Comparison of ENCODE assay signal across 32 cellular contexts in the genomic region with DNA sequence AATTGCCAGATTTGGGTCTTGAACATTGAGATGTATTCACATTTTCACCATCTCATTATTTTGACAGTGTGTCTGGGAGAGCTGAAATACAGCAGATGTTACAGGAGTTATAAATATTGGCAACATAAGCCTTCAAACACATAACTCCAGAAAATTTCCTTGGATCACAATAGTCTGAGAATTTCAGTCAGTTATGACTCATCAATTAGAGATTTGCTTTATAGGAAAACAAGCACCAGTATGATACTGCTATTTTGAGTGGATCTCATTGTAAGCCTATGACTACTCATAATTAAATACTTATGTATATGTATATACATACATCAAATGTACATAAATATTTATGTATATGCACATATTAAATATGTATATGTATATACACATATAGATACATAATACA.
DNase-seq lines count a peak whose midpoint lies in the region; ATAC-seq, FAIRE-seq and TF ChIP-seq lines count a peak whose summit lies in the region.
"Had no signal": no experiment of that assay in that cellular context is flagged by ENCODE, and none has a peak within 500 bp of the region (broad histone marks: within the 10 kb centered on the region; RNA-seq: fewer than 3 reads in every experiment).

No MANE protein-coding gene starts in this region.

- CTCF ChIA-PET in A673 (lab: Charles Lee): no interaction called here

- H3K9me3 ChIP-seq in A673 (ENCODE audit: low read depth, low read length, poor library complexity, severe bottlenecking) (peaks cover 4% of the 10 kb centered on the region), astrocyte (ENCODE audit: insufficient read depth, low read depth, low read length) (no peaks in the 10 kb centered on the region)
- H3K9me3 ChIP-seq: BE2C, MG63, ovary, right atrium auricular region had no signal

- ATAC-seq in GM21576 (IDR thresholded peaks at IDR 0.05; ENCODE audit: unreplicated experiment): no peak
- ATAC-seq: activated CD4-positive, alpha-beta T cell treated with anti-CD3 and anti-CD28 coated beads for 36 hours; activated CD8-positive, alpha-beta T cell treated with anti-CD3 and anti-CD28 coated beads, Interleukin-2, amount 10 ng/mL, durations not matched to agents 7 days and 5 days; foreskin keratinocyte; heart right ventricle; K562; Right ventricle myocardium inferior had no signal

- peaks cover 4% of the 10 kb centered on the region for H3K9me3 Mint-ChIP-seq in astrocyte (ENCODE audit: unreplicated experiment)
- H3K9me3 Mint-ChIP-seq: nephron progenitor cell had no signal

- H3K9ac ChIP-seq in astrocyte (ENCODE audit: low read length): no peak overlapping the region

- H3K27me3 Mint-ChIP-seq in astrocyte (ENCODE audit: low read depth, unreplicated experiment): peaks cover under 1% of the 10 kb centered on the region
- H3K27me3 Mint-ChIP-seq: activated CD4-positive, alpha-beta T cell treated with anti-CD3 and anti-CD28 coated beads for 36 hours; brain had no signal

- no peak overlapping the region for H3K4me3 ChIP-seq in A673 (ENCODE audit: low read depth, low read length, poor library complexity, severe bottlenecking)
- H3K4me3 ChIP-seq in astrocyte (ENCODE audit: insufficient read depth, low read depth, low read length): no peak overlapping the region
- H3K4me3 ChIP-seq: heart right ventricle, K562, MG63, ovary, right atrium auricular region, spleen had no signal

- no peaks in the 10 kb centered on the region for H3K36me3 Mint-ChIP-seq in astrocyte (ENCODE audit: low read depth, unreplicated experiment)
- H3K36me3 Mint-ChIP-seq: brain had no signal

- POLR2A ChIA-PET in A673 (lab: Charles Lee; ENCODE audit: low non-redundant PET): no interaction called here

- BruUV-seq in A673 (replicated peaks; lab: Mats Ljungman, UMichigan): no TSS peak

- no peak overlapping the region for H3K4me3 Mint-ChIP-seq in astrocyte (ENCODE audit: unreplicated experiment)
- H3K4me3 Mint-ChIP-seq: activated CD4-positive, alpha-beta T cell treated with anti-CD3 and anti-CD28 coated beads for 36 hours; activated CD8-positive, alpha-beta T cell treated with anti-CD3 and anti-CD28 coated beads, Interleukin-2, amount 10 ng/mL, durations not matched to agents 7 days and 5 days; brain; nephron progenitor cell had no signal

- no peak for TF ChIP-seq CTCF in A673 (conservative IDR thresholded peaks at IDR 0.05; ENCODE audit: low read depth, low read length)
- no peak for TF ChIP-seq CTCF in astrocyte (IDR thresholded peaks at IDR 0.05; ENCODE audit: insufficient read depth, low read depth, low read length)

- H3K36me3 ChIP-seq in A673 (ENCODE audit: insufficient read depth, low read length, poor library complexity, severe bottlenecking): no peaks in the 10 kb centered on the region
- H3K36me3 ChIP-seq in astrocyte (ENCODE audit: insufficient read depth, low read length): no peaks in the 10 kb centered on the region
- H3K36me3 ChIP-seq: BE2C, heart right ventricle, MG63, ovary, right atrium auricular region, spleen had no signal

- peak; percentile 29 for DNase-seq in A673 (ENCODE audit: low spot score)
- DNase-seq in NCI-H1694 treated with DMSO at 0.1 percent for 48 hours (lab: John Stamatoyannopoulos, UW): peak; percentile 8
- DNase-seq in astrocyte (ENCODE audit: low read depth): peak; percentile 16
- DNase-seq in foreskin melanocyte: peak; percentile 44
- DNase-seq in Ammon's horn (ENCODE audit: low spot score): no peak
- no peak for DNase-seq in HK-2 (ENCODE audit: unreplicated experiment)
- no peak for DNase-seq in GM19240 (ENCODE audit: insufficient read length, low spot score)
- DNase-seq: activated CD4-positive, alpha-beta T cell treated with anti-CD3 and anti-CD28 coated beads for 36 hours; activated CD8-positive, alpha-beta T cell treated with anti-CD3 and anti-CD28 coated beads, Interleukin-2, amount 10 ng/mL, durations not matched to agents 7 days and 5 days; activated gamma-delta T cell; BE2C; COR-L47; DND-41; effector CD8-positive, alpha-beta T cell; erythroblast; GOT3; heart right ventricle; MG63; NCI-H1105 treated with DMSO at 0.1 percent for 48 hours; NCI-H2029 treated with DMSO at 0.1 percent for 48 hours; NCI-H345; nephron progenitor cell; ovary; spleen; stimulated activated CD4-positive, alpha-beta T cell treated with anti-CD3 and anti-CD28 coated beads, Interleukin-2, amount 100 ng/mL, for 48 hours; trophoblast cell had no signal

- no peak for FAIRE-seq in astrocyte (lab: Jason Lieb, UNC)
- FAIRE-seq: K562 had no signal

- H3K27me3 ChIP-seq in A673 (replicated peaks; ENCODE audit: insufficient read depth, low read depth, low read length, poor library complexity) (no peaks in the 10 kb centered on the region), astrocyte (ENCODE audit: insufficient read depth, low read length) (no peaks in the 10 kb centered on the region)
- H3K27me3 ChIP-seq: BE2C, foreskin keratinocyte, heart right ventricle, MG63, ovary, right atrium auricular region, spleen had no signal

- peak overlapping the region; percentile 33 for H2AFZ ChIP-seq in astrocyte (ENCODE audit: low read depth, low read length)

- no peak overlapping the region for H3K27ac Mint-ChIP-seq in astrocyte (ENCODE audit: unreplicated experiment)
- H3K27ac Mint-ChIP-seq: activated CD4-positive, alpha-beta T cell treated with anti-CD3 and anti-CD28 coated beads for 36 hours; activated CD8-positive, alpha-beta T cell treated with anti-CD3 and anti-CD28 coated beads, Interleukin-2, amount 10 ng/mL, durations not matched to agents 7 days and 5 days; brain; nephron progenitor cell had no signal

- H3K4me1 Mint-ChIP-seq in astrocyte (ENCODE audit: low read depth, unreplicated experiment): peaks cover 21% of the 10 kb centered on the region
- H3K4me1 Mint-ChIP-seq: activated CD4-positive, alpha-beta T cell treated with anti-CD3 and anti-CD28 coated beads for 36 hours; brain; nephron progenitor cell had no signal

- peaks cover 7% of the 10 kb centered on the region for H3K4me1 ChIP-seq in A673 (ENCODE audit: insufficient read depth, low read length, poor library complexity, severe bottlenecking)
- H3K4me1 ChIP-seq in astrocyte (ENCODE audit: insufficient read depth, low read length): no peaks in the 10 kb centered on the region
- H3K4me1 ChIP-seq: foreskin keratinocyte, heart right ventricle, right atrium auricular region, spleen had no signal

- H3K79me2 ChIP-seq in astrocyte (ENCODE audit: insufficient read depth, low read length): no peaks in the 10 kb centered on the region

- peak overlapping the region; percentile 32 for H3K4me2 ChIP-seq in astrocyte (ENCODE audit: low read length)

- H4K20me1 ChIP-seq in astrocyte (ENCODE audit: insufficient read depth, low read length): no peaks in the 10 kb centered on the region

- no peak overlapping the region for H3K27ac ChIP-seq in A673 (ENCODE audit: low read depth, low read length, poor library complexity, severe bottlenecking)
- H3K27ac ChIP-seq in astrocyte (ENCODE audit: low read depth, low read length): no peak overlapping the region
- H3K27ac ChIP-seq: foreskin keratinocyte, heart right ventricle, ovary, right atrium auricular region, spleen had no signal

- intact Hi-C loops in A673 (cut with micrococcal nuclease; ENCODE audit: unreplicated experiment): no loop called here

Comparison
In these comparisons a context has a peak if more than half of its experiments do, and no peak if none do; other contexts are left out.
1. DNase-seq: peak in A673 (single experiment), NCI-H1694 treated with DMSO at 0.1 percent for 48 hours (single experiment), astrocyte (single experiment) and foreskin melanocyte (single experiment); none in Ammon's horn (single experiment), HK-2 (single experiment) and GM19240 (single experiment).